Comparison of ENCODE assay signal across 11 cellular contexts in the genomic region with DNA sequence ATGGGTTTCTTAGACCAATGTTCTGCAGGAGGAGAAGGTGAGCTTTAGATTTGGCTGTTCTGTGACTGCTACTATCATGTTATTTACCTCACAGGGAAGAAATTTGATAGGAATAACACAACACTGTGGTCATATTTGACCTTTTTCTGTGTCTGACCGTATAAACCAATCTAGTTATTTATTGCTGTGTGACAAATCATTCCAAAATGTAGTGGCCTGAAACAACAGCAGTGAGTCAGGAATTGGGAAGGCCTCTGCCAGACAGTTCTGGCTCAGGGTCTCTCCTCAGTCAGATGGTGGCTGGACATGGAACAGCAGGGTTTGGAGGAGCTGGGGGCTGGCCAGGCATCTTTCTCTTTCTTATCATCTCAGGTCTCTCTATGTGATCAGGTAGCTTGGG. TPM values are rescaled to one million over a fixed set of nuclear protein-coding genes. Genes with fewer than 3 reads are reported as not detected.
DNase-seq lines count a peak whose midpoint lies in the region; ATAC-seq and TF ChIP-seq lines count a peak whose summit lies in the region.
"Had no signal": no experiment of that assay in that cellular context is flagged by ENCODE, and none has a peak within 500 bp of the region (broad histone marks: within the 10 kb centered on the region; RNA-seq: fewer than 3 reads in every experiment).

No MANE protein-coding gene starts in this region.

- H3K9me3 Mint-ChIP-seq in activated naive CD8-positive, alpha-beta T cell treated with anti-CD3 and anti-CD28 coated beads for 36 hours: peaks cover 8% of the 10 kb centered on the region

- H3K4me1 Mint-ChIP-seq in activated naive CD8-positive, alpha-beta T cell treated with anti-CD3 and anti-CD28 coated beads for 36 hours: peaks cover 92% of the 10 kb centered on the region

- ATAC-seq in HG02763 (IDR thresholded peaks at IDR 0.05; ENCODE audit: unreplicated experiment) (no peak), GM18519 (IDR thresholded peaks at IDR 0.05; ENCODE audit: low FRiP score, unreplicated experiment) (no peak)

- H3K27me3 Mint-ChIP-seq in activated naive CD8-positive, alpha-beta T cell treated with anti-CD3 and anti-CD28 coated beads for 36 hours: no peaks in the 10 kb centered on the region

- peak; percentile 73 for DNase-seq in AG10803 (ENCODE audit: low read depth)
- DNase-seq in HS-27A (ENCODE audit: low read depth): peak; percentile 80
- DNase-seq in activated naive CD8-positive, alpha-beta T cell treated with anti-CD3 and anti-CD28 coated beads for 36 hours: no peak
- DNase-seq in kidney glomerular epithelial cell (lab: John Stamatoyannopoulos, UW): peak; percentile 73
- DNase-seq in NCI-H1092 treated with DMSO at 0.1 percent for 48 hours (lab: John Stamatoyannopoulos, UW): no peak
- DNase-seq in stimulated activated CD4-positive, alpha-beta T cell treated with anti-CD3 and anti-CD28 coated beads, Interleukin-1b, Interleukin-23, amount 100 ng/mL, for 48 hours: no peak
- DNase-seq: DMS79 treated with DMSO at 0.1 percent for 48 hours, NCI-H446, tibial artery had no signal

- TF ChIP-seq CTCF in AG10803 (conservative IDR thresholded peaks at IDR 0.05; ENCODE audit: low read length): peak; percentile 20; the same call in 1 of the 2 replicates

- peaks cover 79% of the 10 kb centered on the region for H3K36me3 Mint-ChIP-seq in activated naive CD8-positive, alpha-beta T cell treated with anti-CD3 and anti-CD28 coated beads for 36 hours

- peak overlapping the region; percentile 62 for H3K4me3 Mint-ChIP-seq in activated naive CD8-positive, alpha-beta T cell treated with anti-CD3 and anti-CD28 coated beads for 36 hours

- no peak overlapping the region for H3K4me3 ChIP-seq in AG10803 (ENCODE audit: low read length)
- H3K4me3 ChIP-seq: tibial artery had no signal

- peak overlapping the region; percentile 86 for H3K27ac Mint-ChIP-seq in activated naive CD8-positive, alpha-beta T cell treated with anti-CD3 and anti-CD28 coated beads for 36 hours

RNA-seq across cellular contexts. Expression of a gene that starts 33.0 kb away (rescaled TPM):
- total RNA-seq in activated naive CD8-positive, alpha-beta T cell treated with anti-CD3 and anti-CD28 coated beads for 36 hours: 10 to 100 TPM; 75.2 to 80.0 TPM

Comparison
In these comparisons a context has a peak if more than half of its experiments do, and no peak if none do; other contexts are left out.
1. DNase-seq: peak in AG10803 (single experiment), HS-27A (single experiment) and kidney glomerular epithelial cell (single experiment); none in activated naive CD8-positive, alpha-beta T cell treated with anti-CD3 and anti-CD28 coated beads for 36 hours (single experiment), NCI-H1092 treated with DMSO at 0.1 percent for 48 hours (single experiment) and stimulated activated CD4-positive, alpha-beta T cell treated with anti-CD3 and anti-CD28 coated beads, Interleukin-1b, Interleukin-23, amount 100 ng/mL, for 48 hours (single experiment).